In the genomic region with DNA sequence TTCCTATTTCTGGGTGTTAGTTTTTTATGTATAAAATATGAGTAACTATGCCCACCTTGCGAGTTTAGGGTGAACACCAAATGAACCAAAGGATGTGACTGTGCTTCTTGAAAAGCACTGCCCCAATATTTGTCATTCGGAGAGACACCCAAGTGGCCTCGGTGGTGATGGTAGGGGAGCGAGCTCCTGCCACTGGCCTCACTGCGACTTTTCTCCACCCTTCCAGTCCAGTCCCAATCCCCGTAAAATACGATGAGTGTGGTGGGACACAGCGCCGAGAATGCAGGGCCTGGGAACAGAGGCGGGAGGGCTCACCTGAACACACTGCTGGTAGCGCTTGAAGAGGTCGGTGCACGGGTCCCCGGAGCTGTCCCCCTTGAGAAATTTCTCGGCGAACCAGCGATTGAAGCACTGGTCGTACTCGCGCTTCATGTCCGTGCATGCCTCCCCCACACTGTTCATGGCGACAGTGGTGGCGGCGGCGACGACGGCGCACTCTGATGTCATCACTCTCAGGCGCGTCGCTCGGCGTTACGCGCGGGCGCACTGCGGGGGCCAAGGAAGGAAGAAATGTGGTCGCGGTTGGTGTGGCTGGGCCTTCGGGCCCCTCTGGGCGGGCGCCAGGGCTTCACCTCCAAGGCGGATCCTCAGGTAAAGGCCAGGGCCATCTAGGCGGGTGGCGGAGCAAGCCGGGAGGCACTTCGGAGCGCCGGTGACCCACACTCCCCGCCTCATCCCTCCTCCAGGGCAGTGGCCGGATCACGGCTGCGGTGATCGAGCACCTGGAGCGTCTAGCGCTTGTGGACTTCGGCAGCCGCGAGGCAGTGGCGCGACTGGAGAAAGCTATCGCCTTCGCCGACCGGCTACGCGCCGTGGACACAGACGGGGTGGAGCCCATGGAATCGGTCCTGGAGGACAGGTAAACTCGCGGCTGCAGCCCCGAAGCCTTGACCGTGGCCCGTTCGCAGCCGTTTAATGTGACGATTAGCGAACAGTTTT, we compare ENCODE assay signal across 8 cellular contexts. TPM values are rescaled to one million over a fixed set of nuclear protein-coding genes. Genes with fewer than 3 reads are reported as not detected.
DNase-seq lines count a peak whose midpoint lies in the region; ATAC-seq, FAIRE-seq and TF ChIP-seq lines count a peak whose summit lies in the region.

A gene with protein sequence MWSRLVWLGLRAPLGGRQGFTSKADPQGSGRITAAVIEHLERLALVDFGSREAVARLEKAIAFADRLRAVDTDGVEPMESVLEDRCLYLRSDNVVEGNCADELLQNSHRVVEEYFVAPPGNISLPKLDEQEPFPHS (plus strand): TSS at position 534 of the 999 bp plus-strand sequence. CDS start 37 bp downstream, at position 571.
A gene (minus strand): TSS at position 474 of the 999 bp plus-strand sequence. CDS start 12 bp downstream, at position 462.

- peak within 1 kb of the TSS; percentile 95 for H3K4me3 ChIP-seq in psoas muscle

- H3K27me3 Mint-ChIP-seq in T-helper 17 cell = no peaks in the 10 kb centered on the region

- peaks cover 2% of the 10 kb centered on the region for H3K36me3 Mint-ChIP-seq in T-helper 17 cell (ENCODE audit: low read depth)

- DNase-seq in NCI-H1417 treated with DMSO at 0.1 percent for 48 hours (lab: John Stamatoyannopoulos, UW) = peak; percentile 14
- DNase-seq in T-helper 17 cell = peak; percentile 72 to 80 (median 75)
- DNase-seq in amniotic epithelial cell (ENCODE audit: low read depth) = peak; percentile 48
- peak; percentile 90 for DNase-seq in left ventricle myocardium superior
- peak; percentile 83 to 93 for DNase-seq in psoas muscle
- DNase-seq in urothelium cell line (ENCODE audit: low spot score) = peak; percentile 86

- peak; percentile 93 for TF ChIP-seq POLR2A in GM15510 (IDR thresholded peaks at IDR 0.05; ENCODE audit: borderline replicate concordance, extremely low read depth, insufficient read length)

- peaks cover 2 to 67% of the 10 kb centered on the region in 2 donors for H3K36me3 ChIP-seq in psoas muscle (ENCODE audit: insufficient read depth in 1 of 2, low read depth in 1 of 2)

- H3K4me3 Mint-ChIP-seq in T-helper 17 cell = peak within 1 kb of the TSS; percentile 99

- H3K9me3 ChIP-seq in T-helper 17 cell (ENCODE audit: control insufficient read depth, low read length, poor library complexity, severe bottlenecking) (no peaks in the 10 kb centered on the region), psoas muscle (no peaks in the 10 kb centered on the region)

- peak within 1 kb of the TSS; percentile 97 for H3K27ac Mint-ChIP-seq in T-helper 17 cell

- FAIRE-seq in urothelium cell line (lab: Jason Lieb, UNC) = no peak

- peaks cover 18% of the 10 kb centered on the region for H3K4me1 Mint-ChIP-seq in T-helper 17 cell

- intact Hi-C loops in left ventricle myocardium superior (cut with micrococcal nuclease) (no loop called here), psoas muscle (cut with DNase I) (loop anchor here in 1 of 2 donors (10.0 kb wide), 1 partner anchor 239 kb away; a partner anchor contains a TSS)

- peaks cover 21% of the 10 kb centered on the region for H3K4me1 ChIP-seq in psoas muscle

- peak within 1 kb of the TSS; percentile 89 for H3K27ac ChIP-seq in psoas muscle

- WGBS in psoas muscle, 3 donors = 0% methylated on average over 80 of the region's 80 CpGs

- no peak for TF ChIP-seq CTCF in psoas muscle (IDR thresholded peaks at IDR 0.05)

- ATAC-seq in HG02798 (IDR thresholded peaks at IDR 0.05; ENCODE audit: poor library complexity, unreplicated experiment) = peak; percentile 94
- peak; percentile 97 for ATAC-seq in T-helper 17 cell
- peak; percentile 98 for ATAC-seq in left ventricle myocardium superior
- peak; percentile 97 to 99 (median 99) for ATAC-seq in psoas muscle

- H3K27me3 ChIP-seq in psoas muscle (ENCODE audit: insufficient read depth in 3 of 3, low read length in 2 of 3) = no peaks in the 10 kb centered on the region

RNA-seq across cellular contexts. Expression of the first gene that starts in this region (rescaled TPM):
- total RNA-seq in T-helper 17 cell = 10 to 100 TPM; 15.6 to 18.7 TPM
- total RNA-seq in left ventricle myocardium superior = 13.1 TPM
- total RNA-seq in psoas muscle = 10 to 100 TPM in 2 of 4 donors, 1 to 10 TPM in 2; 8.7 to 17.6 (median 10.1) TPM
- 10 to 100 TPM in 1 of 3 donors, 1 to 10 TPM in 2; 6.4 to 16.5 (median 8.5) TPM for polyA plus RNA-seq in psoas muscle

RNA-seq across cellular contexts. Expression of the second gene that starts in this region (rescaled TPM):
- 10 to 100 TPM; 18.6 to 21.9 TPM for total RNA-seq in T-helper 17 cell
- 15.8 TPM for total RNA-seq in left ventricle myocardium superior
- 10 to 100 TPM; 24.4 to 37.3 (median 31.0) TPM for total RNA-seq in psoas muscle
- 100 to 1,000 TPM in 1 of 3 donors, 10 to 100 TPM in 2; 42.8 to 111 (median 60.2) TPM for polyA plus RNA-seq in psoas muscle

Comparison
In these comparisons a context has a peak if more than half of its experiments do, and no peak if none do; other contexts are left out.
1. Peak in every context shown above with its lines: DNase-seq, ATAC-seq, H3K4me3 ChIP-seq and H3K27ac ChIP-seq.
2. DNase-seq: peak in every context shown above with its lines; median percentile 90 in left ventricle myocardium superior; 88 in psoas muscle; 86 in urothelium cell line; 75 in T-helper 17 cell; 48 in amniotic epithelial cell; 14 in NCI-H1417 treated with DMSO at 0.1 percent for 48 hours.